ENCODE assay signal across 8 cellular contexts in the genomic region with DNA sequence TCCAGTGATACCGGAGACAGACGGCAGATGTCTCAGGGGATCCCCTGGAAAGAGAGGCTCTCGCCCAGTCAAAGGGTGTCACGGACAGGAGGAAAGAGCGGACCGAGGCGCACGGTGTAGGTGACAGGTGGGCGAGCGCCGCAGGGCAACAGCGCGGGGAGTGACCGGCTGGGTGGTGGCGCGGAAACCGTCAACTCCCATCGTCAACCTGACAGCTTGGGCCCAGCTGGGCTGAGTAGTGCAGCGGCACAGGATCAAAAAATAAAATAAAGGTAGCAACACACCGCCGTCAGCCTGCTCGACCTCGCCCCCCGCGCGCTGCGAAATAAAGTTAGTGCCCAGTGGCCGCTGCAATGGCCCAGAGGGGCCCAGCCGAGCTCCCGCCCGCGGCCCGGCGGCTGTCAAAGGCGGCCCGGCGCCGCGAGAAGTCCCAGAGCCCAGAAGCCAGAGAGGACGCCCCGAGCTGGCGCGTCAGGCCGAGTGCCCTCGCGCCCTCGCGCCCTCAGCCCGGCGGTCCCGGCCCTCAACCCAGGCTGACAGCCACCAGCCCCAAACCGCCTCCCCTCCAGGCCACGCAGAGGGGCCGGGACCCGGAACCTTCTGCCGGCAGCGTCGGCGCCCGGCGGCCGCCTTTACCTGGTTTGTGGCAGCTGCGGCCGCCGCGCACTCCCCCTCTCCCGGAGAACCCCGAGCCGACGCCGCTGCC. TPM values are rescaled to one million over a fixed set of nuclear protein-coding genes. Genes with fewer than 3 reads are reported as not detected.
A peak's percentile ranks its signal among the peaks of the same experiment; 100 is the strongest.
DNase-seq lines count a peak whose midpoint lies in the region; ATAC-seq and TF ChIP-seq lines count a peak whose summit lies in the region.

A gene with protein sequence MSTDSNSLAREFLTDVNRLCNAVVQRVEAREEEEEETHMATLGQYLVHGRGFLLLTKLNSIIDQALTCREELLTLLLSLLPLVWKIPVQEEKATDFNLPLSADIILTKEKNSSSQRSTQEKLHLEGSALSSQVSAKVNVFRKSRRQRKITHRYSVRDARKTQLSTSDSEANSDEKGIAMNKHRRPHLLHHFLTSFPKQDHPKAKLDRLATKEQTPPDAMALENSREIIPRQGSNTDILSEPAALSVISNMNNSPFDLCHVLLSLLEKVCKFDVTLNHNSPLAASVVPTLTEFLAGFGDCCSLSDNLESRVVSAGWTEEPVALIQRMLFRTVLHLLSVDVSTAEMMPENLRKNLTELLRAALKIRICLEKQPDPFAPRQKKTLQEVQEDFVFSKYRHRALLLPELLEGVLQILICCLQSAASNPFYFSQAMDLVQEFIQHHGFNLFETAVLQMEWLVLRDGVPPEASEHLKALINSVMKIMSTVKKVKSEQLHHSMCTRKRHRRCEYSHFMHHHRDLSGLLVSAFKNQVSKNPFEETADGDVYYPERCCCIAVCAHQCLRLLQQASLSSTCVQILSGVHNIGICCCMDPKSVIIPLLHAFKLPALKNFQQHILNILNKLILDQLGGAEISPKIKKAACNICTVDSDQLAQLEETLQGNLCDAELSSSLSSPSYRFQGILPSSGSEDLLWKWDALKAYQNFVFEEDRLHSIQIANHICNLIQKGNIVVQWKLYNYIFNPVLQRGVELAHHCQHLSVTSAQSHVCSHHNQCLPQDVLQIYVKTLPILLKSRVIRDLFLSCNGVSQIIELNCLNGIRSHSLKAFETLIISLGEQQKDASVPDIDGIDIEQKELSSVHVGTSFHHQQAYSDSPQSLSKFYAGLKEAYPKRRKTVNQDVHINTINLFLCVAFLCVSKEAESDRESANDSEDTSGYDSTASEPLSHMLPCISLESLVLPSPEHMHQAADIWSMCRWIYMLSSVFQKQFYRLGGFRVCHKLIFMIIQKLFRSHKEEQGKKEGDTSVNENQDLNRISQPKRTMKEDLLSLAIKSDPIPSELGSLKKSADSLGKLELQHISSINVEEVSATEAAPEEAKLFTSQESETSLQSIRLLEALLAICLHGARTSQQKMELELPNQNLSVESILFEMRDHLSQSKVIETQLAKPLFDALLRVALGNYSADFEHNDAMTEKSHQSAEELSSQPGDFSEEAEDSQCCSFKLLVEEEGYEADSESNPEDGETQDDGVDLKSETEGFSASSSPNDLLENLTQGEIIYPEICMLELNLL (N-terminal part only) (minus strand): TSS at position 700 of the 706 bp plus-strand sequence. CDS start 36,489 bp downstream, outside the sequence.

- CTCF ChIA-PET in AG04449 (lab: Yijun Ruan, JAX) = interaction anchor here (0.8 to 3.2 kb wide), 23 partner anchors 9 to 362 kb away, joined by 3 to 74 read pairs (median 5); no protein-coding TSS in a partner anchor
- CTCF ChIA-PET in activated CD8-positive, alpha-beta T cell treated with anti-CD3 and anti-CD28 coated beads, Interleukin-2, amount 10 ng/mL, durations not matched to agents 7 days and 5 days (lab: Charles Lee) = interaction anchor here (0.7 to 9.6 kb wide), 39 partner anchors 8 to 362 kb away, joined by 3 to 190 read pairs (median 5); no protein-coding TSS in a partner anchor

- ATAC-seq in GM18505 (IDR thresholded peaks at IDR 0.05; ENCODE audit: unreplicated experiment) (peak; percentile 44), HG02981 (IDR thresholded peaks at IDR 0.05; ENCODE audit: unreplicated experiment) (peak; percentile 38)
- ATAC-seq in activated CD8-positive, alpha-beta T cell treated with anti-CD3 and anti-CD28 coated beads, Interleukin-2, amount 10 ng/mL, durations not matched to agents 7 days and 5 days = peak; percentile 61

- no peaks in the 10 kb centered on the region for H3K9me3 ChIP-seq in endodermal cell (ENCODE audit: control insufficient read depth, low read length)

- H3K4me3 Mint-ChIP-seq in activated CD8-positive, alpha-beta T cell treated with anti-CD3 and anti-CD28 coated beads, Interleukin-2, amount 10 ng/mL, durations not matched to agents 7 days and 5 days = peak within 1 kb of the TSS; percentile 86
- H3K4me3 Mint-ChIP-seq in endodermal cell (peak within 1 kb of the TSS; percentile 81), mesothelial cell of epicardium (peak within 1 kb of the TSS; percentile 94)

- H3K4me3 ChIP-seq in AG04449 (ENCODE audit: low read depth, low read length) = peak within 1 kb of the TSS; percentile 90
- H3K4me3 ChIP-seq in endodermal cell (ENCODE audit: low read length) = peak within 1 kb of the TSS; percentile 85

- TF ChIP-seq CTCF in AG04449 (IDR thresholded peaks at IDR 0.05; ENCODE audit: insufficient read depth, low read length, missing control alignments) (peak; percentile 61), endodermal cell (conservative IDR thresholded peaks at IDR 0.05) (peak; percentile 66), mesothelial cell of epicardium (IDR thresholded peaks at IDR 0.05; ENCODE audit: unreplicated experiment) (no peak)

- no peaks in the 10 kb centered on the region for H3K9me3 Mint-ChIP-seq in activated CD8-positive, alpha-beta T cell treated with anti-CD3 and anti-CD28 coated beads, Interleukin-2, amount 10 ng/mL, durations not matched to agents 7 days and 5 days (ENCODE audit: insufficient read depth)
- H3K9me3 Mint-ChIP-seq in endodermal cell (no peaks in the 10 kb centered on the region), mesothelial cell of epicardium (no peaks in the 10 kb centered on the region)

- H3K27ac ChIP-seq in endodermal cell (ENCODE audit: low read depth, low read length) = peak within 1 kb of the TSS; percentile 26

- DNase-seq in AG04449 (ENCODE audit: low read depth, low spot score) (no peak), NCI-H345 (lab: John Stamatoyannopoulos, UW) (peak; percentile 56), endodermal cell (peak; percentile 79), mesothelial cell of epicardium (ENCODE audit: low spot score in 2 of 2, unreplicated experiment in 2 of 2) (peak in 1 of 2 experiments; percentile 24)
- peak; percentile 76 for DNase-seq in activated CD8-positive, alpha-beta T cell treated with anti-CD3 and anti-CD28 coated beads, Interleukin-2, amount 10 ng/mL, durations not matched to agents 7 days and 5 days
- peak; percentile 44 to 82 (median 62) for DNase-seq in stimulated activated naive CD4-positive, alpha-beta T cell (lab: John Stamatoyannopoulos, UW)

- peaks cover 45% of the 10 kb centered on the region for H3K4me1 Mint-ChIP-seq in activated CD8-positive, alpha-beta T cell treated with anti-CD3 and anti-CD28 coated beads, Interleukin-2, amount 10 ng/mL, durations not matched to agents 7 days and 5 days (ENCODE audit: low read depth)
- peaks cover 21% of the 10 kb centered on the region for H3K4me1 Mint-ChIP-seq in endodermal cell
- peaks cover 16% of the 10 kb centered on the region for H3K4me1 Mint-ChIP-seq in mesothelial cell of epicardium

- POLR2A ChIA-PET in AG04449 (lab: Yijun Ruan, JAX) = interaction anchor here (1.4 to 1.8 kb wide), 2 partner anchors 43 to 105 kb away, joined by 3 to 4 read pairs; no protein-coding TSS in a partner anchor
- POLR2A ChIA-PET in activated CD8-positive, alpha-beta T cell treated with anti-CD3 and anti-CD28 coated beads, Interleukin-2, amount 10 ng/mL, durations not matched to agents 7 days and 5 days (lab: Charles Lee) = interaction anchor here (0.6 to 4.8 kb wide), 21 partner anchors 8 to 133 kb away, joined by 3 to 65 read pairs (median 4); no protein-coding TSS in a partner anchor

- H3K36me3 Mint-ChIP-seq in activated CD8-positive, alpha-beta T cell treated with anti-CD3 and anti-CD28 coated beads, Interleukin-2, amount 10 ng/mL, durations not matched to agents 7 days and 5 days (ENCODE audit: low read depth) = peaks cover 14% of the 10 kb centered on the region
- H3K36me3 Mint-ChIP-seq in endodermal cell (ENCODE audit: low read depth) (no peaks in the 10 kb centered on the region), mesothelial cell of epicardium (no peaks in the 10 kb centered on the region)

- H3K36me3 ChIP-seq in endodermal cell (ENCODE audit: control insufficient read depth, insufficient read depth, low read length) = no peaks in the 10 kb centered on the region

- H3K27me3 ChIP-seq in endodermal cell (ENCODE audit: control insufficient read depth, insufficient read depth, low read length, poor library complexity, severe bottlenecking) = peaks cover 17% of the 10 kb centered on the region

- WGBS in endodermal cell (ENCODE audit: insufficient coverage in 1 of 2, insufficient read length in 1 of 2), 2 experiments = 0 to 1% methylated on average over 21 to 70 of the region's 71 CpGs

- peak within 1 kb of the TSS; percentile 96 for H3K27ac Mint-ChIP-seq in activated CD8-positive, alpha-beta T cell treated with anti-CD3 and anti-CD28 coated beads, Interleukin-2, amount 10 ng/mL, durations not matched to agents 7 days and 5 days
- H3K27ac Mint-ChIP-seq in endodermal cell (peak within 1 kb of the TSS; percentile 97), mesothelial cell of epicardium (peak within 1 kb of the TSS; percentile 93)

- peak; percentile 26 for TF ChIP-seq POLR2A in GM18505 (IDR thresholded peaks at IDR 0.05; ENCODE audit: borderline replicate concordance, extremely low read depth, insufficient read depth, insufficient read length)

- H3K9ac ChIP-seq in endodermal cell (ENCODE audit: extremely low read depth, low read length, poor library complexity, severe bottlenecking) = peak within 1 kb of the TSS; percentile 70

- no peaks in the 10 kb centered on the region for H3K4me1 ChIP-seq in endodermal cell (ENCODE audit: control insufficient read depth, insufficient read depth, low read length)

- H3K27me3 Mint-ChIP-seq in activated CD8-positive, alpha-beta T cell treated with anti-CD3 and anti-CD28 coated beads, Interleukin-2, amount 10 ng/mL, durations not matched to agents 7 days and 5 days (ENCODE audit: low read depth) = no peaks in the 10 kb centered on the region
- H3K27me3 Mint-ChIP-seq in endodermal cell (ENCODE audit: insufficient read depth) (peaks cover 25% of the 10 kb centered on the region), mesothelial cell of epicardium (ENCODE audit: low read depth) (peaks cover 18% of the 10 kb centered on the region)

RNA-seq across cellular contexts. Expression of the gene that starts here (rescaled TPM):
- 10 to 100 TPM; 26.2 to 28.6 TPM for total RNA-seq in activated CD8-positive, alpha-beta T cell treated with anti-CD3 and anti-CD28 coated beads, Interleukin-2, amount 10 ng/mL, durations not matched to agents 7 days and 5 days
- total RNA-seq in endodermal cell = 1 to 10 TPM; 2.5 to 6.8 TPM
- polyA plus RNA-seq in endodermal cell (2013, experiment 1 of 2) = 2.1 TPM
- polyA plus RNA-seq in endodermal cell (2013, experiment 2 of 2) = 1.7 TPM
- 6.6 to 8.0 TPM (median 7.2 TPM) in 3 replicates for total RNA-seq in mesothelial cell of epicardium
